Comparison of ENCODE assay signal across 10 cellular contexts in the genomic region with DNA sequence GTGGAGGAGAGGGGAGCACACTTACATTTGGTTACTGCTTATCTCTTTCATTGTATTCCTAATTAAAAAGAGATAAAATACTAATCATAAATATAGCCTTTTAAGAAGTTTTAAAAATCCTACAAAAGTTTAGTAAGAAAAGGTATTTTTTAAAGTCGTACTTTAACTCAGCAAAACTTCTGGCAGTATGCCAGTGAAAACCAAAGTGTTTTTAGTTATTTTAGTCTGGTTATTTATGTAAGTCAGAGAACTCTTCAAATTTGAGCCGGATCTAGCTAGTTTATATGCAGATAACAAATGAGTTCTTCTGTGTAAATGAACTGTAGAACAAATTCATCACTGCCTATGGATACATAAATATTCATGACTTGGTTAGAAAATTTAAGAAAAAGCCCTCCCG. TPM values are rescaled to one million over a fixed set of nuclear protein-coding genes. Genes with fewer than 3 reads are reported as not detected.
DNase-seq lines count a peak whose midpoint lies in the region; ATAC-seq and TF ChIP-seq lines count a peak whose summit lies in the region.
"Had no signal": no experiment of that assay in that cellular context is flagged by ENCODE, and none has a peak within 500 bp of the region (broad histone marks: within the 10 kb centered on the region; RNA-seq: fewer than 3 reads in every experiment).

No MANE protein-coding gene starts in this region.

- peak overlapping the region; percentile 50 to 65 for H3K4me3 Mint-ChIP-seq in activated T-cell treated with anti-CD3 and anti-CD28 coated beads, Interleukin-2, amount 50 U/mL, for 72 hours
- H3K4me3 Mint-ChIP-seq in natural killer cell treated with Interleukin-12 subunit alpha and Interleukin-12 subunit beta and Interleukin-15 and Interleukin-18, amount 100 ng/mL, for 72 hours, result no peak overlapping the region

- peaks cover 1 to 8% of the 10 kb centered on the region in 2 donors for H3K36me3 Mint-ChIP-seq in activated T-cell treated with anti-CD3 and anti-CD28 coated beads, Interleukin-2, amount 50 U/mL, for 72 hours (ENCODE audit: insufficient read depth in 2 of 2)
- peaks cover 11% of the 10 kb centered on the region for H3K36me3 Mint-ChIP-seq in natural killer cell treated with Interleukin-12 subunit alpha and Interleukin-12 subunit beta and Interleukin-15 and Interleukin-18, amount 100 ng/mL, for 72 hours

- no peaks in the 10 kb centered on the region for H3K27me3 ChIP-seq in thyroid gland
- H3K27me3 ChIP-seq: transverse colon had no signal

- H3K9me3 ChIP-seq in thyroid gland, result no peaks in the 10 kb centered on the region
- H3K9me3 ChIP-seq: transverse colon had no signal

- peak in 1 of 2 donors; percentile 4 for ATAC-seq in activated T-cell treated with anti-CD3 and anti-CD28 coated beads, Interleukin-2, amount 50 U/mL, for 72 hours (replicated peaks in 1 of 2)
- ATAC-seq in HG02938 (IDR thresholded peaks at IDR 0.05; ENCODE audit: unreplicated experiment), result peak; percentile 10
- no peak for ATAC-seq in natural killer cell treated with Interleukin-12 subunit alpha and Interleukin-12 subunit beta and Interleukin-15 and Interleukin-18, amount 100 ng/mL, for 72 hours

- no peak for TF ChIP-seq POLR2A in thyroid gland (IDR thresholded peaks at IDR 0.05)

- 21 to 23% methylated on average over 3 of the region's 3 CpGs for WGBS in thyroid gland, 2 donors

- peaks cover 0 to 6% of the 10 kb centered on the region in 2 donors for H3K36me3 ChIP-seq in thyroid gland

- H3K27ac ChIP-seq in thyroid gland, result peak overlapping the region; percentile 80 to 84 (median 83)
- H3K27ac ChIP-seq: transverse colon had no signal

- peak overlapping the region; percentile 92 for H3K27ac Mint-ChIP-seq in activated T-cell treated with anti-CD3 and anti-CD28 coated beads, Interleukin-2, amount 50 U/mL, for 72 hours
- no peak overlapping the region for H3K27ac Mint-ChIP-seq in natural killer cell treated with Interleukin-12 subunit alpha and Interleukin-12 subunit beta and Interleukin-15 and Interleukin-18, amount 100 ng/mL, for 72 hours

- H3K4me1 Mint-ChIP-seq in activated T-cell treated with anti-CD3 and anti-CD28 coated beads, Interleukin-2, amount 50 U/mL, for 72 hours (ENCODE audit: low read depth), result peaks cover 16% of the 10 kb centered on the region
- no peaks in the 10 kb centered on the region for H3K4me1 Mint-ChIP-seq in natural killer cell treated with Interleukin-12 subunit alpha and Interleukin-12 subunit beta and Interleukin-15 and Interleukin-18, amount 100 ng/mL, for 72 hours (ENCODE audit: low read depth in 2 of 2)

- TF ChIP-seq CTCF in astrocyte of the spinal cord (IDR thresholded peaks at IDR 0.05; ENCODE audit: low read depth, low read length) (no peak), thyroid gland (IDR thresholded peaks at IDR 0.05) (no peak)

- no peak for DNase-seq in activated T-cell treated with anti-CD3 and anti-CD28 coated beads, Interleukin-2, amount 50 U/mL, for 72 hours
- DNase-seq in activated T-cell treated with anti-CD3 and anti-CD28 coated beads, Interleukin-2, amount 50 U/mL, for 48 hours, result no peak
- peak; percentile 41 for DNase-seq in astrocyte of the spinal cord (ENCODE audit: low read depth, low spot score)
- DNase-seq in thyroid gland, result no peak
- no peak for DNase-seq in CD1c-positive myeloid dendritic cell (ENCODE audit: extremely low spot score)
- no peak for DNase-seq in NCI-H774 (lab: John Stamatoyannopoulos, UW)
- no peak for DNase-seq in natural killer cell treated with Interleukin-12 subunit alpha and Interleukin-12 subunit beta and Interleukin-15 and Interleukin-18, amount 100 ng/mL, for 72 hours (ENCODE audit: low spot score)
- DNase-seq: NCI-H1417 treated with DMSO at 0.1 percent for 48 hours, transverse colon had no signal

- H3K27me3 Mint-ChIP-seq in activated T-cell treated with anti-CD3 and anti-CD28 coated beads, Interleukin-2, amount 50 U/mL, for 72 hours (ENCODE audit: low read depth), result no peaks in the 10 kb centered on the region
- no peaks in the 10 kb centered on the region for H3K27me3 Mint-ChIP-seq in natural killer cell treated with Interleukin-12 subunit alpha and Interleukin-12 subunit beta and Interleukin-15 and Interleukin-18, amount 100 ng/mL, for 72 hours

- peaks cover 35 to 39% of the 10 kb centered on the region in 2 donors for H3K4me1 ChIP-seq in thyroid gland
- H3K4me1 ChIP-seq: transverse colon had no signal

- H3K4me3 ChIP-seq in astrocyte of the spinal cord (ENCODE audit: low read depth, low read length) (no peak overlapping the region), thyroid gland (replicated peaks in 1 of 3) (no peak overlapping the region)
- H3K4me3 ChIP-seq: transverse colon had no signal

- no peaks in the 10 kb centered on the region for H3K9me3 Mint-ChIP-seq in activated T-cell treated with anti-CD3 and anti-CD28 coated beads, Interleukin-2, amount 50 U/mL, for 72 hours
- no peaks in the 10 kb centered on the region for H3K9me3 Mint-ChIP-seq in natural killer cell treated with Interleukin-12 subunit alpha and Interleukin-12 subunit beta and Interleukin-15 and Interleukin-18, amount 100 ng/mL, for 72 hours

- intact Hi-C loops in thyroid gland (cut with DNase I), result no loop called here

- in situ Hi-C loops in astrocyte of the spinal cord (cut with HindIII; ENCODE audit: low sequenced_read_pairs), result no loop called here

RNA-seq across cellular contexts. Expression of gene ANKDD1B, which starts 36.5 kb away (rescaled TPM):
- total RNA-seq in activated T-cell treated with anti-CD3 and anti-CD28 coated beads, Interleukin-2, amount 50 U/mL, for 72 hours, result under 1 TPM; 0.23 to 0.26 TPM
- 1 to 10 TPM in 2 of 4 donors, not detected in 2; 1.1 to 1.7 TPM for total RNA-seq in thyroid gland
- under 1 TPM in 1 of 2 donors, not detected in 1; 0.33 TPM for total RNA-seq in natural killer cell treated with Interleukin-12 subunit alpha and Interleukin-12 subunit beta and Interleukin-15 and Interleukin-18, amount 100 ng/mL, for 72 hours
